8 cellular contexts compared by ENCODE assay signal in the genomic region with DNA sequence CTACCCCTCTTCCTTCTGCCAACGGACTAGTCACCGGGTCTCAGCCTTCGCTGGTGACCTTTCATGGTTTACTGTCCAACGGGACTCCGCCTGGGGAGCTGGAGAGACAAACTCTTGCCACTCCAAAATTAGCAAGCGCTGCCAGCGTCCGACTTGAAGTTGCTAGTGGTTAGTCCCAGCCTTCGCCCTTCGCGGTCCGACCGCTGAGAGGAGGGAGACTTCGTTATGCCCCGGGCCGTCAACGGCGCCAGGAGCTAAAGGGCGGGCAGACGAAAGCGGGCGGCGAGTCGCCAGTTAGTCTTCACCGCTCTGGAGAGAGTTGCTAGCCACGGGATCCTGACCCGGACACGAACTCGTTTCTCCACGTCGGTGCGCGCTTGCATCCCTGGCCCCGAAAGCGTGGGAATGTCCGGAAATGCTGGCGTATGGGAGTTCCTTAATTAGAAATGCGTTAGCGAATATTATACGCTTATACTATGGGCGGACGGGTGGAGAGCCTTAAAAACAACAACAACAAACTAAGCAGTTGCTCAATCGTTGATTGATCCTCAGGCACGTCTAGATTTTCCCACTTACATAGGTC. TPM values are rescaled to one million over a fixed set of nuclear protein-coding genes. Genes with fewer than 3 reads are reported as not detected.
A peak's percentile ranks its signal among the peaks of the same experiment; 100 is the strongest.
DNase-seq lines count a peak whose midpoint lies in the region; ATAC-seq and TF ChIP-seq lines count a peak whose summit lies in the region.

No MANE protein-coding gene starts in this region.

- TF ChIP-seq CTCF in DND-41 (IDR thresholded peaks at IDR 0.05; ENCODE audit: borderline replicate concordance, extremely low read depth, low read length, poor library complexity, severe bottlenecking), result no peak
- no peak for TF ChIP-seq CTCF in epithelial cell of esophagus (IDR thresholded peaks at IDR 0.05; ENCODE audit: insufficient read depth, low read depth, low read length, missing control alignments)
- no peak for TF ChIP-seq CTCF in mucosa of descending colon (IDR thresholded peaks at IDR 0.05)

- H3K4me1 ChIP-seq in DND-41 (ENCODE audit: insufficient read depth, low read length), result peaks cover 58% of the 10 kb centered on the region
- H3K4me1 ChIP-seq in mucosa of descending colon (ENCODE audit: low read depth), result peaks cover 3% of the 10 kb centered on the region
- peaks cover 12% of the 10 kb centered on the region for H3K4me1 ChIP-seq in stomach smooth muscle (ENCODE audit: control insufficient read depth, insufficient read depth, low read length)

- H3K36me3 ChIP-seq in DND-41 (ENCODE audit: insufficient read depth, low read length), result peaks cover 52% of the 10 kb centered on the region
- no peaks in the 10 kb centered on the region for H3K36me3 ChIP-seq in mucosa of descending colon (ENCODE audit: low read depth)
- H3K36me3 ChIP-seq in stomach smooth muscle (ENCODE audit: control insufficient read depth in 2 of 2, insufficient read depth in 2 of 2, low read length in 2 of 2), result no peaks in the 10 kb centered on the region

- peaks cover 52% of the 10 kb centered on the region for H4K20me1 ChIP-seq in DND-41 (ENCODE audit: insufficient read depth, low read length)

- peak; percentile 18 for ATAC-seq in DND-41 (ENCODE audit: insufficient read depth, low read depth)
- peak; percentile 5 for ATAC-seq in GM21515 (IDR thresholded peaks at IDR 0.05; ENCODE audit: unreplicated experiment)
- peak; percentile 43 for ATAC-seq in mucosa of descending colon

- H3K4me3 ChIP-seq in DND-41 (ENCODE audit: low read depth in 1 of 2, low read length in 2 of 2) (peak overlapping the region; percentile 67 to 98), epithelial cell of esophagus (ENCODE audit: low read length) (peak overlapping the region; percentile 98), mucosa of descending colon (peak overlapping the region; percentile 48), stomach smooth muscle (ENCODE audit: low read length in 2 of 2) (peak overlapping the region; percentile 94 to 100)

- H3K27ac ChIP-seq in DND-41 (ENCODE audit: low read length), result peak overlapping the region; percentile 100
- peak overlapping the region; percentile 82 for H3K27ac ChIP-seq in stomach smooth muscle (ENCODE audit: low read length)

- intact Hi-C loops in mucosa of descending colon (cut with DNase I, micrococcal nuclease), result no loop called here

- peak overlapping the region; percentile 89 for H2AFZ ChIP-seq in DND-41 (ENCODE audit: low read depth, low read length)

- peak overlapping the region; percentile 62 for H3K4me2 ChIP-seq in DND-41 (ENCODE audit: insufficient read depth, low read length)

- H3K9ac ChIP-seq in DND-41 (ENCODE audit: low read depth, low read length) (peak overlapping the region; percentile 97), stomach smooth muscle (ENCODE audit: low read length in 2 of 2) (peak overlapping the region; percentile 90 to 94)

- H3K27me3 ChIP-seq in DND-41 (ENCODE audit: insufficient read depth, low read length, poor library complexity) (no peaks in the 10 kb centered on the region), stomach smooth muscle (ENCODE audit: control insufficient read depth in 1 of 2, insufficient read depth in 2 of 2, low read length in 2 of 2) (peaks cover 2 to 17% of the 10 kb centered on the region in 2 donors)

- H3K9me3 ChIP-seq in DND-41 (ENCODE audit: insufficient read depth, low read length, severe bottlenecking) (no peaks in the 10 kb centered on the region), mucosa of descending colon (no peaks in the 10 kb centered on the region), stomach smooth muscle (ENCODE audit: control insufficient read depth in 2 of 2, low read length in 2 of 2) (no peaks in the 10 kb centered on the region)

- H3K79me2 ChIP-seq in DND-41 (ENCODE audit: insufficient read depth, low read length), result peaks cover 91% of the 10 kb centered on the region

- DNase-seq in DND-41 (peak; percentile 46), LoVo (ENCODE audit: low spot score) (peak; percentile 11), epithelial cell of esophagus (ENCODE audit: low read depth) (peak; percentile 54), mucosa of descending colon (peak; percentile 61 to 80 (median 72)), HPDE6-E6E7 (ENCODE audit: extremely low spot score) (no peak)
- peak; percentile 43 to 51 for DNase-seq in activated CD4-positive, alpha-beta T cell treated with anti-CD3 and anti-CD28 coated beads, Interleukin-2, amount 50 U/mL, for 48 hours

RNA-seq across cellular contexts. Expression of gene SMC4, which starts 0.7 kb away (rescaled TPM):
- 10 to 100 TPM; 36.3 to 54.1 (median 36.8) TPM for total RNA-seq in mucosa of descending colon

RNA-seq across cellular contexts. Expression of gene IFT80, which starts 1.1 kb away (rescaled TPM):
- 10 to 100 TPM; 13.2 to 18.3 (median 16.2) TPM for total RNA-seq in mucosa of descending colon

RNA-seq across cellular contexts. Expression of gene TRIM59, which starts 49.4 kb away (rescaled TPM):
- total RNA-seq in mucosa of descending colon, result 1 to 10 TPM; 5.3 to 7.2 (median 6.0) TPM

Comparison
In these comparisons a context has a peak if more than half of its experiments do, and no peak if none do; other contexts are left out.
1. H3K4me3 ChIP-seq: peak in every context shown above with its lines; median percentile 98 in epithelial cell of esophagus; 97 in stomach smooth muscle; 82 in DND-41; 48 in mucosa of descending colon.